Comparison of ENCODE assay signal across 14 cellular contexts in genomic region chr2:160328748-160329147, GRCh38.
DNase-seq lines count a peak whose midpoint lies in the region; ATAC-seq and TF ChIP-seq lines count a peak whose summit lies in the region.
"Had no signal": no experiment of that assay in that cellular context is flagged by ENCODE, and none has a peak within 500 bp of the region (broad histone marks: within the 10 kb centered on the region; RNA-seq: fewer than 3 reads in every experiment).

No MANE protein-coding gene starts in this region.

- peak; percentile 41 for ATAC-seq in activated CD8-positive, alpha-beta memory T cell treated with anti-CD3 and anti-CD28 coated beads, Interleukin-2, amount 10 ng/mL, durations not matched to agents 7 days and 5 days
- no peak for ATAC-seq in natural killer cell

- no peaks in the 10 kb centered on the region for H3K9me3 ChIP-seq in HEK293 (ENCODE audit: control insufficient read depth, insufficient read depth, low read depth, low read length)
- H3K9me3 ChIP-seq: esophagus squamous epithelium, ovary had no signal

- no peak for TF ChIP-seq CTCF in HEK293 (tag by site-specific recombination; IDR thresholded peaks at IDR 0.05)
- no peak for TF ChIP-seq CTCF in natural killer cell (IDR thresholded peaks at IDR 0.05)

- CTCF ChIA-PET in activated CD8-positive, alpha-beta memory T cell treated with anti-CD3 and anti-CD28 coated beads, Interleukin-2, amount 10 ng/mL, durations not matched to agents 7 days and 5 days (lab: Charles Lee), result interaction anchor here (0.7 kb wide), 1 partner anchor 100 kb away, joined by 3 read pairs; no protein-coding TSS in a partner anchor
- CTCF ChIA-PET in HEK293 (lab: Yijun Ruan, JAX), result interaction anchor here (0.8 kb wide), 1 partner anchor 9 kb away, joined by 3 read pairs; no protein-coding TSS in a partner anchor

- H3K4me3 Mint-ChIP-seq in activated CD8-positive, alpha-beta memory T cell treated with anti-CD3 and anti-CD28 coated beads, Interleukin-2, amount 10 ng/mL, durations not matched to agents 7 days and 5 days, result peak overlapping the region; percentile 26
- peak overlapping the region; percentile 42 for H3K4me3 Mint-ChIP-seq in activated naive CD8-positive, alpha-beta T cell treated with anti-CD3 and anti-CD28 coated beads for 36 hours
- H3K4me3 Mint-ChIP-seq in natural killer cell, result peak overlapping the region; percentile 74

- H3K27ac Mint-ChIP-seq in activated CD8-positive, alpha-beta memory T cell treated with anti-CD3 and anti-CD28 coated beads, Interleukin-2, amount 10 ng/mL, durations not matched to agents 7 days and 5 days, result peak overlapping the region; percentile 18
- H3K27ac Mint-ChIP-seq in activated naive CD8-positive, alpha-beta T cell treated with anti-CD3 and anti-CD28 coated beads for 36 hours, result peak overlapping the region; percentile 66
- peak overlapping the region; percentile 88 for H3K27ac Mint-ChIP-seq in natural killer cell

- no peaks in the 10 kb centered on the region for H3K9me3 Mint-ChIP-seq in activated CD8-positive, alpha-beta memory T cell treated with anti-CD3 and anti-CD28 coated beads, Interleukin-2, amount 10 ng/mL, durations not matched to agents 7 days and 5 days (ENCODE audit: low read depth)
- no peaks in the 10 kb centered on the region for H3K9me3 Mint-ChIP-seq in activated naive CD8-positive, alpha-beta T cell treated with anti-CD3 and anti-CD28 coated beads for 36 hours
- no peaks in the 10 kb centered on the region for H3K9me3 Mint-ChIP-seq in natural killer cell

- H3K27me3 Mint-ChIP-seq in activated CD8-positive, alpha-beta memory T cell treated with anti-CD3 and anti-CD28 coated beads, Interleukin-2, amount 10 ng/mL, durations not matched to agents 7 days and 5 days, result no peaks in the 10 kb centered on the region
- H3K27me3 Mint-ChIP-seq in activated naive CD8-positive, alpha-beta T cell treated with anti-CD3 and anti-CD28 coated beads for 36 hours, result no peaks in the 10 kb centered on the region
- no peaks in the 10 kb centered on the region for H3K27me3 Mint-ChIP-seq in natural killer cell (ENCODE audit: low read depth in 2 of 2)

- no peaks in the 10 kb centered on the region for H3K36me3 ChIP-seq in HEK293 (ENCODE audit: control insufficient read depth in 2 of 2, insufficient read depth in 1 of 2, low read length in 2 of 2)
- H3K36me3 ChIP-seq: esophagus squamous epithelium, ovary had no signal

- H3K4me3 ChIP-seq in HEK293 (ENCODE audit: low read depth, low read length), result no peak overlapping the region
- H3K4me3 ChIP-seq: esophagus squamous epithelium, ovary had no signal

- POLR2A ChIA-PET in HEK293 (lab: Yijun Ruan, JAX), result no interaction called here

- H3K4me1 Mint-ChIP-seq in activated CD8-positive, alpha-beta memory T cell treated with anti-CD3 and anti-CD28 coated beads, Interleukin-2, amount 10 ng/mL, durations not matched to agents 7 days and 5 days, result peaks cover 66% of the 10 kb centered on the region
- H3K4me1 Mint-ChIP-seq in activated naive CD8-positive, alpha-beta T cell treated with anti-CD3 and anti-CD28 coated beads for 36 hours, result peaks cover 88% of the 10 kb centered on the region
- H3K4me1 Mint-ChIP-seq in natural killer cell, result peaks cover 93 to 95% of the 10 kb centered on the region in 2 donors

- DNase-seq in activated CD8-positive, alpha-beta memory T cell treated with anti-CD3 and anti-CD28 coated beads, Interleukin-2, amount 10 ng/mL, durations not matched to agents 7 days and 5 days, result no peak
- no peak for DNase-seq in activated CD8-positive, alpha-beta memory T cell treated with anti-CD3 and anti-CD28 coated beads for 24 hours
- no peak for DNase-seq in activated naive CD8-positive, alpha-beta T cell treated with anti-CD3 and anti-CD28 coated beads for 36 hours
- DNase-seq in natural killer cell (no peak), GM03348 (ENCODE audit: low spot score) (no peak), NCI-H69 (lab: John Stamatoyannopoulos, UW) (no peak), cerebellar cortex (ENCODE audit: low spot score) (no peak)
- DNase-seq: activated CD4-positive, CD25-positive, alpha-beta regulatory T cell; Calu3; esophagus squamous epithelium; GF-D8; NCI-H2081; ovary had no signal

- peaks cover 15% of the 10 kb centered on the region for H3K4me1 ChIP-seq in HEK293 (ENCODE audit: control insufficient read depth, insufficient read depth, low read length)

- peaks cover 10% of the 10 kb centered on the region for H3K36me3 Mint-ChIP-seq in activated CD8-positive, alpha-beta memory T cell treated with anti-CD3 and anti-CD28 coated beads, Interleukin-2, amount 10 ng/mL, durations not matched to agents 7 days and 5 days
- H3K36me3 Mint-ChIP-seq in activated naive CD8-positive, alpha-beta T cell treated with anti-CD3 and anti-CD28 coated beads for 36 hours, result peaks cover 22% of the 10 kb centered on the region
- H3K36me3 Mint-ChIP-seq in natural killer cell, result no peaks in the 10 kb centered on the region

- intact Hi-C loops in natural killer cell (cut with micrococcal nuclease), result loop anchor here (10.0 kb wide), 2 partner anchors 166 to 736 kb away; partner anchors contain the start of gene RBMS1

- H3K27ac ChIP-seq in HEK293 (ENCODE audit: extremely low read depth, low read depth, low read length), result no peak overlapping the region
- H3K27ac ChIP-seq: esophagus squamous epithelium, ovary had no signal

TF ChIP-seq in HEK293, 187 proteins besides CTCF, POLR2A, EP300 and RAD21:
- peak; percentile 74 for TF ChIP-seq BCL6B (tag by site-specific recombination; IDR thresholded peaks at IDR 0.05)
- TF ChIP-seq ZNF37A (tag by site-specific recombination; IDR thresholded peaks at IDR 0.05), result no peak
- TF ChIP-seq PRDM6 (tag by site-specific recombination; IDR thresholded peaks at IDR 0.05), result peak; percentile 85
- TF ChIP-seq FEZF1 (tag by site-specific recombination; IDR thresholded peaks at IDR 0.05), result peak; percentile 67
- TF ChIP-seq HOXC10 (CRISPR knock-in tag; IDR thresholded peaks at IDR 0.05), result no peak
- TF ChIP-seq SP7 (tag by site-specific recombination; IDR thresholded peaks at IDR 0.05), result no peak
- TF ChIP-seq ZNF843 (tag by site-specific recombination; IDR thresholded peaks at IDR 0.05), result 0 out of 2 replicates have a peak, but pooled peaks have one; percentile 16
- TF ChIP-seq INSM2 (tag by site-specific recombination; IDR thresholded peaks at IDR 0.05), result no peak
- TF ChIP-seq ZNF791 (tag by site-specific recombination; IDR thresholded peaks at IDR 0.05), result no peak
- peak; percentile 69; the same call in 1 of the 2 replicates for TF ChIP-seq ZNF677 (tag by site-specific recombination; IDR thresholded peaks at IDR 0.05)

Comparison
In these comparisons a context has a peak if more than half of its experiments do, and no peak if none do; other contexts are left out.
1. H3K27ac Mint-ChIP-seq: peak in every context shown above with its lines; median percentile 88 in natural killer cell; 66 in activated naive CD8-positive, alpha-beta T cell treated with anti-CD3 and anti-CD28 coated beads for 36 hours; 18 in activated CD8-positive, alpha-beta memory T cell treated with anti-CD3 and anti-CD28 coated beads, Interleukin-2, amount 10 ng/mL, durations not matched to agents 7 days and 5 days.